10 cellular contexts compared by ENCODE assay signal in genomic region chr17:40346768-40347154, GRCh38. TPM values are rescaled to one million over a fixed set of nuclear protein-coding genes. Genes with fewer than 3 reads are reported as not detected.
DNase-seq lines count a peak whose midpoint lies in the region; ATAC-seq and TF ChIP-seq lines count a peak whose summit lies in the region.
"Had no signal": no experiment of that assay in that cellular context is flagged by ENCODE, and none has a peak within 500 bp of the region (broad histone marks: within the 10 kb centered on the region; RNA-seq: fewer than 3 reads in every experiment).

No MANE protein-coding gene starts in this region.

- H3K36me3 ChIP-seq in sigmoid colon: peaks cover 0 to 15% (median 5%) of the 10 kb centered on the region in 4 donors

- DNase-seq in Calu3 (no peak), immature natural killer cell (no peak), sigmoid colon (no peak), omental fat pad (ENCODE audit: low spot score) (no peak)
- no peak for DNase-seq in activated CD8-positive, alpha-beta T cell treated with anti-CD3 and anti-CD28 coated beads for 36 hours
- no peak for DNase-seq in stimulated activated CD4-positive, alpha-beta T cell treated with anti-CD3 and anti-CD28 coated beads, Interleukin-15, amount 100 ng/mL, for 24 hours
- DNase-seq: NCI-H2081 treated with DMSO at 0.1 percent for 48 hours had no signal

- peak overlapping the region; percentile 89 for H3K4me3 Mint-ChIP-seq in Calu3 (ENCODE audit: low read depth, unreplicated experiment)
- no peak overlapping the region for H3K4me3 Mint-ChIP-seq in activated CD8-positive, alpha-beta T cell treated with anti-CD3 and anti-CD28 coated beads for 36 hours
- H3K4me3 Mint-ChIP-seq in immature natural killer cell: peak overlapping the region in 4 of 5 donors; percentile 64 to 81 (median 80)

- intact Hi-C loops in Calu3 (cut with micrococcal nuclease; ENCODE audit: unreplicated experiment): no loop called here
- intact Hi-C loops in activated CD8-positive, alpha-beta T cell treated with anti-CD3 and anti-CD28 coated beads for 36 hours (cut with micrococcal nuclease): no loop called here
- intact Hi-C loops in sigmoid colon (cut with DNase I): no loop called here

- H3K27ac Mint-ChIP-seq in Calu3 (ENCODE audit: unreplicated experiment) (peak overlapping the region; percentile 42), immature natural killer cell (peak overlapping the region; percentile 88 to 98 (median 96))
- H3K27ac Mint-ChIP-seq in activated CD8-positive, alpha-beta T cell treated with anti-CD3 and anti-CD28 coated beads for 36 hours: peak overlapping the region; percentile 6

- BruUV-seq in Calu3 (replicated peaks; lab: Mats Ljungman, UMichigan): no TSS peak

- H3K9me3 ChIP-seq in sigmoid colon: no peaks in the 10 kb centered on the region

- H3K4me3 ChIP-seq in sigmoid colon: peak overlapping the region in 3 of 4 donors; percentile 7 to 83 (median 82)

- TF ChIP-seq CTCF in Calu3 (IDR thresholded peaks at IDR 0.05; ENCODE audit: unreplicated experiment): no peak
- no peak for TF ChIP-seq CTCF in activated CD8-positive, alpha-beta T cell treated with anti-CD3 and anti-CD28 coated beads for 36 hours (IDR thresholded peaks at IDR 0.05)
- TF ChIP-seq CTCF in sigmoid colon (IDR thresholded peaks at IDR 0.05): no peak
- TF ChIP-seq CTCF in omental fat pad (IDR thresholded peaks at IDR 0.05): no peak

- 36 to 55% methylated on average over 1 of the region's 1 CpG for WGBS in sigmoid colon, 2 donors

- H3K4me1 Mint-ChIP-seq in Calu3 (ENCODE audit: low read depth, unreplicated experiment) (peaks cover 75% of the 10 kb centered on the region), immature natural killer cell (peaks cover 75% of the 10 kb centered on the region in 2 donors)
- peaks cover 67% of the 10 kb centered on the region for H3K4me1 Mint-ChIP-seq in activated CD8-positive, alpha-beta T cell treated with anti-CD3 and anti-CD28 coated beads for 36 hours (ENCODE audit: low read depth)

- no peaks in the 10 kb centered on the region for H3K27me3 ChIP-seq in sigmoid colon

- no peak for ATAC-seq in activated CD8-positive, alpha-beta T cell treated with anti-CD3 and anti-CD28 coated beads for 36 hours
- no peak for ATAC-seq in HG03520 (IDR thresholded peaks at IDR 0.05; ENCODE audit: unreplicated experiment)
- ATAC-seq in HG02840 (IDR thresholded peaks at IDR 0.05; ENCODE audit: low FRiP score, unreplicated experiment): no peak
- ATAC-seq in omental fat pad (ENCODE audit: low FRiP score): no peak

- TF ChIP-seq EP300 in sigmoid colon (IDR thresholded peaks at IDR 0.05): no peak

- TF ChIP-seq POLR2A in sigmoid colon (IDR thresholded peaks at IDR 0.05): no peak

- CTCF ChIA-PET in Calu3 (lab: Charles Lee): interaction anchor here (0.6 to 37.0 kb wide), 7 partner anchors 9 to 117 kb away, joined by 6 to 1520 read pairs (median 21); partner anchors contain the start of genes RARA and TOP2A
- CTCF ChIA-PET in activated CD8-positive, alpha-beta T cell treated with anti-CD3 and anti-CD28 coated beads for 36 hours (lab: Charles Lee): interaction anchor here (1.4 to 26.3 kb wide), 3 partner anchors 8 to 145 kb away, joined by 3 to 780 read pairs (median 43); partner anchors contain the start of genes CDC6 and RARA

- H3K9me3 Mint-ChIP-seq in Calu3 (ENCODE audit: low read depth, unreplicated experiment) (no peaks in the 10 kb centered on the region), immature natural killer cell (peaks cover 0 to 4% (median 0%) of the 10 kb centered on the region in 6 donors)
- H3K9me3 Mint-ChIP-seq in activated CD8-positive, alpha-beta T cell treated with anti-CD3 and anti-CD28 coated beads for 36 hours: no peaks in the 10 kb centered on the region

- H3K36me3 Mint-ChIP-seq in Calu3 (ENCODE audit: insufficient read depth, unreplicated experiment): peaks cover 82% of the 10 kb centered on the region
- H3K36me3 Mint-ChIP-seq in activated CD8-positive, alpha-beta T cell treated with anti-CD3 and anti-CD28 coated beads for 36 hours (ENCODE audit: low read depth): peaks cover 23% of the 10 kb centered on the region
- H3K36me3 Mint-ChIP-seq in immature natural killer cell: peaks cover 0 to 7% (median 0%) of the 10 kb centered on the region in 3 donors

- no peaks in the 10 kb centered on the region for H3K27me3 Mint-ChIP-seq in Calu3 (ENCODE audit: unreplicated experiment)
- H3K27me3 Mint-ChIP-seq in activated CD8-positive, alpha-beta T cell treated with anti-CD3 and anti-CD28 coated beads for 36 hours: no peaks in the 10 kb centered on the region
- H3K27me3 Mint-ChIP-seq in immature natural killer cell (ENCODE audit: low read depth in 3 of 3): peaks cover 19 to 28% (median 19%) of the 10 kb centered on the region in 3 donors

- POLR2A ChIA-PET in activated CD8-positive, alpha-beta T cell treated with anti-CD3 and anti-CD28 coated beads for 36 hours (lab: Charles Lee): interaction anchor here (0.7 to 2.3 kb wide), 7 partner anchors 18 to 214 kb away, joined by 3 to 8 read pairs (median 4); partner anchors contain the start of genes GJD3 and TOP2A

- H3K4me1 ChIP-seq in sigmoid colon: peaks cover 0 to 94% (median 89%) of the 10 kb centered on the region in 4 donors

- peak overlapping the region; percentile 94 to 99 (median 96) for H3K27ac ChIP-seq in sigmoid colon

RNA-seq across cellular contexts. Expression of gene GJD3, which starts 17.8 kb away (rescaled TPM):
- total RNA-seq in Calu3 (2022) (0.44 and 0.71 TPM in 2 replicates), sigmoid colon (1 to 10 TPM in 1 of 4 donors, under 1 TPM in 1, not detected in 2; 0.49 to 2.1 TPM), omental fat pad (1 to 10 TPM in 1 of 4 donors, under 1 TPM in 1, not detected in 2; 0.60 to 2.0 TPM)
- total RNA-seq in activated CD8-positive, alpha-beta T cell treated with anti-CD3 and anti-CD28 coated beads for 36 hours: not detected
- polyA plus RNA-seq in immature natural killer cell (under 1 TPM in 2 of 3 donors, not detected in 1; 0.40 to 0.68 TPM), sigmoid colon (under 1 TPM in 1 of 3 donors, not detected in 2; 0.64 TPM)
- total RNA-seq: T-helper 2 cell treated with Interferon-gamma antibody and Interleukin-4, amounts not matched to agents 100 ng/mL and 5 ng/mL, for 36 hours had no signal

RNA-seq across cellular contexts. Expression of gene RARA, which starts 37.8 kb away (rescaled TPM):
- total RNA-seq in Calu3 (2022): 150 and 170 TPM in 2 replicates
- 10 to 100 TPM; 34.7 to 36.2 TPM for total RNA-seq in activated CD8-positive, alpha-beta T cell treated with anti-CD3 and anti-CD28 coated beads for 36 hours
- polyA plus RNA-seq in immature natural killer cell: 10 to 100 TPM in 1 of 3 donors, 1 to 10 TPM in 2; 4.6 to 12.1 (median 4.6) TPM
- 10 to 100 TPM; 15.8 to 27.3 (median 20.5) TPM for total RNA-seq in sigmoid colon
- 10 to 100 TPM; 26.4 to 29.6 (median 27.8) TPM for polyA plus RNA-seq in sigmoid colon
- total RNA-seq in omental fat pad: 10 to 100 TPM; 26.7 to 61.5 (median 35.9) TPM

RNA-seq across cellular contexts. Expression of gene CDC6, which starts 59.1 kb away (rescaled TPM):
- total RNA-seq in Calu3 (2022): 567 and 645 TPM in 2 replicates
- total RNA-seq in activated CD8-positive, alpha-beta T cell treated with anti-CD3 and anti-CD28 coated beads for 36 hours: 100 to 1,000 TPM; 110 to 118 TPM
- polyA plus RNA-seq in immature natural killer cell: 1 to 10 TPM in 2 of 3 donors, under 1 TPM in 1; 0.81 to 1.8 (median 1.5) TPM
- 1 to 10 TPM in 1 of 4 donors, under 1 TPM in 2, not detected in 1; 0.33 to 1.5 (median 0.83) TPM for total RNA-seq in sigmoid colon
- polyA plus RNA-seq in sigmoid colon: 10 to 100 TPM in 1 of 3 donors, 1 to 10 TPM in 2; 2.4 to 10.9 (median 8.6) TPM
- 1 to 10 TPM in 2 of 4 donors, under 1 TPM in 2; 0.56 to 4.3 (median 1.7) TPM for total RNA-seq in omental fat pad

Comparison
In these comparisons a context has a peak if more than half of its experiments do, and no peak if none do; other contexts are left out.
1. H3K27ac Mint-ChIP-seq: peak in every context shown above with its lines; median percentile 96 in immature natural killer cell; 42 in Calu3; 6 in activated CD8-positive, alpha-beta T cell treated with anti-CD3 and anti-CD28 coated beads for 36 hours.
2. RNA of gene CDC6, which starts 59.1 kb away (total RNA-seq): 567 to 645 TPM in Calu3 and 110 to 118 TPM in activated CD8-positive, alpha-beta T cell treated with anti-CD3 and anti-CD28 coated beads for 36 hours; 0.56 to 4.3 TPM in omental fat pad and 0.33 to 1.5 TPM in sigmoid colon; every median in the first group is over 10 times any median in the second.